In genomic region chr11:124669193-124669592, GRCh38 we compare ENCODE assay signal across 8 cellular contexts. TPM values are rescaled to one million over a fixed set of nuclear protein-coding genes. Genes with fewer than 3 reads are reported as not detected.
DNase-seq lines count a peak whose midpoint lies in the region; ATAC-seq and TF ChIP-seq lines count a peak whose summit lies in the region.

No MANE protein-coding gene starts in this region.

- no peak overlapping the region for H2BK12ac ChIP-seq in trophoblast cell (ENCODE audit: low read length)

- DNase-seq in left cardiac atrium (peak; percentile 26), Right ventricle myocardium superior (no peak), NCI-H460 (ENCODE audit: extremely low read depth, low read depth) (peak; percentile 33), fibroblast of mammary gland (ENCODE audit: low read depth) (peak; percentile 62), trophoblast cell (peak; percentile 24 to 70)
- DNase-seq in activated CD4-positive, alpha-beta memory T cell treated with anti-CD3 and anti-CD28 coated beads for 36 hours, result peak; percentile 43

- H3K4me1 ChIP-seq in trophoblast cell (ENCODE audit: control insufficient read depth in 1 of 2, insufficient read depth in 2 of 2, low read length in 2 of 2), result peaks cover 0 to 4% of the 10 kb centered on the region in 2 experiments

- peaks cover 21% of the 10 kb centered on the region for H3K4me1 Mint-ChIP-seq in activated CD4-positive, alpha-beta memory T cell treated with anti-CD3 and anti-CD28 coated beads for 36 hours (ENCODE audit: low read depth)

- no peak overlapping the region for H3K4ac ChIP-seq in trophoblast cell (ENCODE audit: low read depth, low read length)

- intact Hi-C loops in left cardiac atrium (cut with DNase I) (loop anchor here (1.0 to 5.0 kb wide), 2 partner anchors 94 to 168 kb away; no protein-coding TSS in a partner anchor), Right ventricle myocardium superior (cut with DNase I) (loop anchor here (2.0 to 10.0 kb wide), 2 partner anchors 168 to 1206 kb away; no protein-coding TSS in a partner anchor)
- intact Hi-C loops in activated CD4-positive, alpha-beta memory T cell treated with anti-CD3 and anti-CD28 coated beads for 36 hours (cut with micrococcal nuclease), result loop anchor here (1.0 to 2.0 kb wide), 5 partner anchors 71 to 198 kb away; no protein-coding TSS in a partner anchor

- no peak overlapping the region for H3K18ac ChIP-seq in trophoblast cell (ENCODE audit: low read length)

- no peak overlapping the region for H2AFZ ChIP-seq in trophoblast cell (ENCODE audit: insufficient read depth, low read length, poor library complexity)

- no peak overlapping the region for H4K12ac ChIP-seq in trophoblast cell (ENCODE audit: low read depth, low read length)

- no peak overlapping the region for H3K23ac ChIP-seq in trophoblast cell (ENCODE audit: low read length)

- H3K27ac ChIP-seq in trophoblast cell (ENCODE audit: low read depth, low read length), result no peak overlapping the region

- H3K4me3 Mint-ChIP-seq in activated CD4-positive, alpha-beta memory T cell treated with anti-CD3 and anti-CD28 coated beads for 36 hours, result no peak overlapping the region

- no peaks in the 10 kb centered on the region for H3K27me3 Mint-ChIP-seq in activated CD4-positive, alpha-beta memory T cell treated with anti-CD3 and anti-CD28 coated beads for 36 hours

- H4K8ac ChIP-seq in trophoblast cell (ENCODE audit: low read depth, low read length), result no peak overlapping the region

- no peak overlapping the region for H3K4me2 ChIP-seq in trophoblast cell (ENCODE audit: low read length)

- CTCF ChIA-PET in activated CD4-positive, alpha-beta memory T cell treated with anti-CD3 and anti-CD28 coated beads for 36 hours (lab: Charles Lee), result interaction anchor here (0.7 to 5.9 kb wide), 39 partner anchors 9 to 473 kb away, joined by 3 to 99 read pairs (median 6); partner anchors contain the start of genes ESAM, MSANTD2, NRGN and PANX3

- no peak overlapping the region for H3K27ac Mint-ChIP-seq in activated CD4-positive, alpha-beta memory T cell treated with anti-CD3 and anti-CD28 coated beads for 36 hours

- peak; percentile 87 for TF ChIP-seq CTCF in fibroblast of mammary gland (conservative IDR thresholded peaks at IDR 0.05; ENCODE audit: control insufficient read depth, insufficient read depth, low read depth, low read length)

- POLR2A ChIA-PET in activated CD4-positive, alpha-beta memory T cell treated with anti-CD3 and anti-CD28 coated beads for 36 hours (lab: Charles Lee), result no interaction called here

- H3K27me3 ChIP-seq in trophoblast cell (ENCODE audit: insufficient read depth, low read length), result no peaks in the 10 kb centered on the region

- H3K14ac ChIP-seq in trophoblast cell (ENCODE audit: low read length), result no peak overlapping the region

- no peaks in the 10 kb centered on the region for H3K36me3 ChIP-seq in trophoblast cell (ENCODE audit: control insufficient read depth in 1 of 2, insufficient read depth in 2 of 2, low read length in 2 of 2)

- no peaks in the 10 kb centered on the region for H3K9me3 Mint-ChIP-seq in activated CD4-positive, alpha-beta memory T cell treated with anti-CD3 and anti-CD28 coated beads for 36 hours

- H3K4me3 ChIP-seq in fibroblast of mammary gland (ENCODE audit: control insufficient read depth, low read depth, low read length) (no peak overlapping the region), trophoblast cell (ENCODE audit: low read depth, low read length) (no peak overlapping the region)

- H3K9me3 ChIP-seq in trophoblast cell (ENCODE audit: insufficient read depth, low read depth, low read length), result no peaks in the 10 kb centered on the region

- H2BK5ac ChIP-seq in trophoblast cell (ENCODE audit: low read depth, low read length, poor library complexity), result no peak overlapping the region

- peaks cover 2% of the 10 kb centered on the region for H3K79me1 ChIP-seq in trophoblast cell (ENCODE audit: low read length)

- peaks cover 2% of the 10 kb centered on the region for H3K36me3 Mint-ChIP-seq in activated CD4-positive, alpha-beta memory T cell treated with anti-CD3 and anti-CD28 coated beads for 36 hours

- H3K79me2 ChIP-seq in trophoblast cell (ENCODE audit: control insufficient read depth, insufficient read depth, low read length, poor library complexity), result peaks cover 2% of the 10 kb centered on the region

- WGBS in trophoblast cell (ENCODE audit: extremely low coverage, insufficient coverage, insufficient read length), result no CpG with 5 or more reads among the region's 8 CpGs

- H2AK5ac ChIP-seq in trophoblast cell (ENCODE audit: low read length), result no peak overlapping the region

- H4K91ac ChIP-seq in trophoblast cell (ENCODE audit: low read depth, low read length), result no peak overlapping the region

- no peak for ATAC-seq in left cardiac atrium
- no peak for ATAC-seq in Right ventricle myocardium superior (ENCODE audit: poor library complexity)
- peak; percentile 28 for ATAC-seq in HG02852 (IDR thresholded peaks at IDR 0.05; ENCODE audit: unreplicated experiment)
- no peak for ATAC-seq in HG03460 (IDR thresholded peaks at IDR 0.05; ENCODE audit: unreplicated experiment)

- H3K9ac ChIP-seq in trophoblast cell (ENCODE audit: low read length), result no peak overlapping the region

- no peak overlapping the region for H2BK120ac ChIP-seq in trophoblast cell (ENCODE audit: insufficient read depth, low read length, poor library complexity)

RNA-seq across cellular contexts. Expression of gene SIAE, which starts 4.3 kb away (rescaled TPM):
- total RNA-seq in left cardiac atrium, result 10 to 100 TPM; 40.4 to 41.0 TPM
- 83.4 TPM for total RNA-seq in Right ventricle myocardium superior
- 17.4 and 19.0 TPM in 2 replicates for total RNA-seq in NCI-H460 (2014; rRNA removed; shearing (Covaris generic))
- 14.2 and 24.2 TPM in 2 replicates for polyA plus RNA-seq in NCI-H460 (2014; cell fraction: nucleus; rRNA removed)
- total RNA-seq in activated CD4-positive, alpha-beta memory T cell treated with anti-CD3 and anti-CD28 coated beads for 36 hours, result 10 to 100 TPM; 11.8 to 12.1 TPM
- 5.4 and 5.5 TPM in 2 replicates for polyA plus RNA-seq in trophoblast cell (2013)

RNA-seq across cellular contexts. Expression of gene SPA17, which starts 4.5 kb away (rescaled TPM):
- total RNA-seq in left cardiac atrium, result 1 to 10 TPM; 3.5 to 4.0 TPM
- 2.7 TPM for total RNA-seq in Right ventricle myocardium superior
- total RNA-seq in NCI-H460 (2014; rRNA removed; shearing (Covaris generic)), result 12.7 and 14.0 TPM in 2 replicates
- polyA plus RNA-seq in NCI-H460 (2014; cell fraction: nucleus; rRNA removed), result 1.8 and 7.6 TPM in 2 replicates
- total RNA-seq in activated CD4-positive, alpha-beta memory T cell treated with anti-CD3 and anti-CD28 coated beads for 36 hours, result 1 to 10 TPM; 5.0 to 6.7 TPM
- 8.8 and 10.8 TPM in 2 replicates for polyA plus RNA-seq in trophoblast cell (2013)

RNA-seq across cellular contexts. Expression of gene TBRG1, which starts 46.5 kb away (rescaled TPM):
- total RNA-seq in left cardiac atrium (10 to 100 TPM; 22.4 to 23.1 TPM), Right ventricle myocardium superior (18.2 TPM)
- 23.8 and 30.3 TPM in 2 replicates for total RNA-seq in NCI-H460 (2014; rRNA removed; shearing (Covaris generic))
- 21.5 and 31.1 TPM in 2 replicates for polyA plus RNA-seq in NCI-H460 (2014; cell fraction: nucleus; rRNA removed)
- 10 to 100 TPM; 33.5 to 34.5 TPM for total RNA-seq in activated CD4-positive, alpha-beta memory T cell treated with anti-CD3 and anti-CD28 coated beads for 36 hours
- polyA plus RNA-seq in trophoblast cell (2013), result 22.3 and 22.7 TPM in 2 replicates

RNA-seq across cellular contexts. Expression of gene PANX3, which starts 58.0 kb away (rescaled TPM):
- not detected for total RNA-seq in left cardiac atrium
- total RNA-seq in Right ventricle myocardium superior, result not detected
- total RNA-seq in NCI-H460 (2014; rRNA removed; shearing (Covaris generic)), result not detected in 2 replicates
- polyA plus RNA-seq in NCI-H460 (2014; cell fraction: nucleus; rRNA removed), result not detected in 2 replicates
- total RNA-seq in activated CD4-positive, alpha-beta memory T cell treated with anti-CD3 and anti-CD28 coated beads for 36 hours, result not detected
- not detected in 2 replicates for polyA plus RNA-seq in trophoblast cell (2013)
